Comparison of ENCODE assay signal across 10 cellular contexts in genomic region chr12:19402743-19403400, GRCh38. TPM values are rescaled to one million over a fixed set of nuclear protein-coding genes. Genes with fewer than 3 reads are reported as not detected.
A peak's percentile ranks its signal among the peaks of the same experiment; 100 is the strongest.
DNase-seq lines count a peak whose midpoint lies in the region; TF ChIP-seq lines count a peak whose summit lies in the region.
"Had no signal": no experiment of that assay in that cellular context is flagged by ENCODE, and none has a peak within 500 bp of the region (broad histone marks: within the 10 kb centered on the region; RNA-seq: fewer than 3 reads in every experiment).

No MANE protein-coding gene starts in this region.

- H2BK120ac ChIP-seq in H9 (ENCODE audit: low read depth, low read length, poor library complexity, severe bottlenecking): no peak overlapping the region

- H3K23ac ChIP-seq in H9 (ENCODE audit: insufficient read length, low read depth, low read length): no peak overlapping the region

- TF ChIP-seq CTCF in fibroblast of lung (conservative IDR thresholded peaks at IDR 0.05 in 1 of 2, IDR thresholded peaks at IDR 0.05 in 1 of 2; ENCODE audit: low read depth in 1 of 2, low read length in 2 of 2): no peak
- TF ChIP-seq CTCF in neural crest cell (conservative IDR thresholded peaks at IDR 0.05): no peak
- TF ChIP-seq CTCF in H9 (conservative IDR thresholded peaks at IDR 0.05): no peak; the same call in 2 of the 3 replicates
- TF ChIP-seq CTCF in lower leg skin (IDR thresholded peaks at IDR 0.05): no peak

- H3K9ac ChIP-seq in fibroblast of lung (ENCODE audit: insufficient read depth, low read length) (no peak overlapping the region), H9 (ENCODE audit: extremely low read depth, insufficient read length, low read length) (no peak overlapping the region)

- H3K23me2 ChIP-seq in H9 (ENCODE audit: insufficient read length, low read depth, low read length, poor library complexity, severe bottlenecking): no peaks in the 10 kb centered on the region

- no peaks in the 10 kb centered on the region for H3K9me3 Mint-ChIP-seq in neural crest cell
- H3K9me3 Mint-ChIP-seq in H9: no peaks in the 10 kb centered on the region

- H3K27ac Mint-ChIP-seq in neural crest cell (ENCODE audit: unreplicated experiment): peak overlapping the region; percentile 71
- H3K27ac Mint-ChIP-seq in H9: no peak overlapping the region

- H3K4ac ChIP-seq in H9 (ENCODE audit: low read depth, low read length): no peak overlapping the region

- no peaks in the 10 kb centered on the region for H3K9me3 ChIP-seq in fibroblast of lung (ENCODE audit: control insufficient read depth, insufficient read depth, low read depth, low read length)
- no peaks in the 10 kb centered on the region for H3K9me3 ChIP-seq in H9 (ENCODE audit: control insufficient read depth, low read depth, low read length)
- H3K9me3 ChIP-seq: neutrophil had no signal

- no peak overlapping the region for H4K5ac ChIP-seq in H9 (ENCODE audit: insufficient read length, low read depth, low read length)

- H3K4me3 Mint-ChIP-seq in neural crest cell: no peak overlapping the region
- no peak overlapping the region for H3K4me3 Mint-ChIP-seq in H9

- H3K4me2 ChIP-seq in fibroblast of lung (ENCODE audit: extremely low read depth, insufficient read depth, low read length) (no peak overlapping the region), H9 (ENCODE audit: insufficient read depth, insufficient read length, low read length) (no peak overlapping the region)

- H4K8ac ChIP-seq in H9 (replicated peaks; ENCODE audit: insufficient read length, low read depth, low read length): no peak overlapping the region

- H3K56ac ChIP-seq in H9 (ENCODE audit: insufficient read length, low read depth, low read length): no peak overlapping the region

- H3K36me3 Mint-ChIP-seq in neural crest cell (ENCODE audit: low read depth) (no peaks in the 10 kb centered on the region), H9 (ENCODE audit: insufficient read depth in 1 of 3, low read depth in 3 of 3) (peaks cover 0 to 1% (median 0%) of the 10 kb centered on the region in 3 experiments; a peak in 1 of 7 replicates)

- H3K27me3 ChIP-seq in fibroblast of lung (ENCODE audit: control insufficient read depth, insufficient read depth, low read length) (no peaks in the 10 kb centered on the region), H9 (ENCODE audit: insufficient read depth, low read length) (no peaks in the 10 kb centered on the region)
- H3K27me3 ChIP-seq: neutrophil had no signal

- H4K91ac ChIP-seq in H9 (ENCODE audit: insufficient read length, low read depth, low read length): no peak overlapping the region

- H3K79me2 ChIP-seq in fibroblast of lung (ENCODE audit: control insufficient read depth, insufficient read depth, low read length) (no peaks in the 10 kb centered on the region), H9 (ENCODE audit: insufficient read depth, low read length) (no peaks in the 10 kb centered on the region)

- no peaks in the 10 kb centered on the region for H3K36me3 ChIP-seq in fibroblast of lung (ENCODE audit: control insufficient read depth, insufficient read depth, low read length)
- H3K36me3 ChIP-seq: neutrophil had no signal

- H3K4me1 ChIP-seq in fibroblast of lung (ENCODE audit: control insufficient read depth, extremely low read depth, insufficient read depth, low read length): no peaks in the 10 kb centered on the region
- no peaks in the 10 kb centered on the region for H3K4me1 ChIP-seq in H9 (ENCODE audit: insufficient read depth, low read length)

- DNase-seq in COLO829 (ENCODE audit: low spot score) (peak; percentile 48), NCI-H524 (lab: John Stamatoyannopoulos, UW) (peak; percentile 47 to 68), fibroblast of lung (ENCODE audit: low read depth in 2 of 2) (peak; percentile 58 to 73), neural crest cell (ENCODE audit: low read depth, low spot score) (no peak), DMS114 treated with DMSO at 0.1 percent for 48 hours (lab: John Stamatoyannopoulos, UW; ENCODE audit: unreplicated experiment) (no peak), NCI-H1092 treated with DMSO at 0.1 percent for 48 hours (lab: John Stamatoyannopoulos, UW) (no peak), H9 (no peak), lower leg skin (ENCODE audit: low spot score in 2 of 2) (no peak)
- DNase-seq: DMS153 had no signal

- H3K27me3 Mint-ChIP-seq in neural crest cell (ENCODE audit: low read depth): no peaks in the 10 kb centered on the region
- H3K27me3 Mint-ChIP-seq in H9 (ENCODE audit: low read depth): no peaks in the 10 kb centered on the region

- H2BK12ac ChIP-seq in H9 (ENCODE audit: insufficient read length, low read depth, low read length): no peak overlapping the region

- H3T11ph ChIP-seq in H9 (ENCODE audit: low read length): no peak overlapping the region

- no peaks in the 10 kb centered on the region for H3K79me1 ChIP-seq in H9 (ENCODE audit: insufficient read depth, low read depth, low read length, poor library complexity, severe bottlenecking)

- H3K27ac ChIP-seq in fibroblast of lung (ENCODE audit: insufficient read depth, low read length) (no peak overlapping the region), H9 (ENCODE audit: insufficient read length, low read depth, low read length) (no peak overlapping the region)
- H3K27ac ChIP-seq: neutrophil had no signal

- intact Hi-C loops in lower leg skin (cut with DNase I; ENCODE audit: low total_unique reads): no loop called here

- H3K18ac ChIP-seq in H9 (ENCODE audit: insufficient read length, low read depth, low read length): no peak overlapping the region

- H2AK5ac ChIP-seq in H9 (ENCODE audit: insufficient read length, low read length): no peak overlapping the region

- no CpG with 5 or more reads among the region's 4 CpGs for WGBS in H9 (ENCODE audit: extremely low coverage, insufficient read length, low lambda C conversion rate)
- WGBS in lower leg skin, 2 donors: 80 to 81% methylated on average over 4 of the region's 4 CpGs

- no peaks in the 10 kb centered on the region for H3K4me1 Mint-ChIP-seq in neural crest cell
- H3K4me1 Mint-ChIP-seq in H9: peaks cover 10 to 24% of the 10 kb centered on the region in 2 experiments; a peak in 3 of 4 replicates

- no peak overlapping the region for H2BK5ac ChIP-seq in H9 (ENCODE audit: insufficient read length, low read length)

- no peak overlapping the region for H3K14ac ChIP-seq in H9 (ENCODE audit: insufficient read depth, low read length)

- H4K20me1 ChIP-seq in fibroblast of lung (ENCODE audit: control insufficient read depth, extremely low read depth, insufficient read depth, low read length): no peaks in the 10 kb centered on the region
- no peaks in the 10 kb centered on the region for H4K20me1 ChIP-seq in H9 (ENCODE audit: control insufficient read depth, insufficient read depth, insufficient read length)

- H3K4me3 ChIP-seq in fibroblast of lung (replicated peaks in 1 of 4; ENCODE audit: control extremely low read depth in 1 of 4, insufficient read depth in 1 of 4, low read depth in 3 of 4, low read length in 4 of 4): no peak overlapping the region
- no peak overlapping the region for H3K4me3 ChIP-seq in lower leg skin (ENCODE audit: low read depth, poor library complexity, severe bottlenecking)

- no peak overlapping the region for H2BK15ac ChIP-seq in H9 (ENCODE audit: low read depth, low read length)

- H2AFZ ChIP-seq in fibroblast of lung (ENCODE audit: low read length) (no peak overlapping the region), H9 (ENCODE audit: low read length) (no peak overlapping the region)

- no peak overlapping the region for H2BK20ac ChIP-seq in H9 (ENCODE audit: low read depth, low read length, poor library complexity, severe bottlenecking)

- TF ChIP-seq POLR2A in lower leg skin (IDR thresholded peaks at IDR 0.05): no peak

RNA-seq across cellular contexts. Expression of gene AEBP2, which starts 36.4 kb away (rescaled TPM):
- total RNA-seq in fibroblast of lung: 23.9 and 27.2 TPM in 2 replicates
- polyA plus RNA-seq in fibroblast of lung: 15.5 and 15.6 TPM in 2 replicates
- polyA plus RNA-seq in fibroblast of lung (2012): 26.8 and 29.0 TPM in 2 replicates
- polyA minus RNA-seq in fibroblast of lung (ENCODE audit: low replicate concordance): 9.2 and 12.7 TPM in 2 replicates
- total RNA-seq in neural crest cell: 35.2 and 38.3 TPM in 2 replicates
- 82.6 and 82.8 TPM in 2 replicates for total RNA-seq in H9 (2021)
- 10 to 100 TPM; 31.4 to 70.9 (median 54.0) TPM for total RNA-seq in lower leg skin

Comparison
In these comparisons a context has a peak if more than half of its experiments do, and no peak if none do; other contexts are left out.
1. DNase-seq: peak in COLO829 (single experiment), NCI-H524 (2 of 2) and fibroblast of lung (2 of 2); none in neural crest cell (single experiment), DMS114 treated with DMSO at 0.1 percent for 48 hours (single experiment), NCI-H1092 treated with DMSO at 0.1 percent for 48 hours (single experiment), H9 (single experiment) and lower leg skin (0 of 2).